ENCODE assay signal across 1 cellular context in genomic region chr2:96869281-96869823, GRCh38.
A peak's percentile ranks its signal among the peaks of the same experiment; 100 is the strongest.
TF ChIP-seq lines count a peak whose summit lies in the region.

No MANE protein-coding gene starts in this region.

TF ChIP-seq in HepG2, 621 proteins besides CTCF, POLR2A, EP300 and RAD21 (continues in another document):
- TF ChIP-seq ZNF546 (CRISPR knock-in tag; conservative IDR thresholded peaks at IDR 0.05), result 0 out of 2 replicates have a peak, but pooled peaks have one; percentile 28
- TF ChIP-seq JARID2 (CRISPR knock-in tag; IDR thresholded peaks at IDR 0.05; ENCODE audit: insufficient replicate concordance), result no peak
- peak; percentile 67; the same call in 1 of the 2 replicates for TF ChIP-seq ZNF256 (CRISPR knock-in tag; conservative IDR thresholded peaks at IDR 0.05)
- peak; percentile 97 for TF ChIP-seq PRDM15 (CRISPR knock-in tag; IDR thresholded peaks at IDR 0.05)
- peak; percentile 57; the same call in 1 of the 2 replicates for TF ChIP-seq ZNF138 (CRISPR knock-in tag; IDR thresholded peaks at IDR 0.05; ENCODE audit: low read depth)
- TF ChIP-seq MED13 (CRISPR knock-in tag; IDR thresholded peaks at IDR 0.05), result 0 out of 2 replicates have a peak, but pooled peaks have one; percentile 30
- TF ChIP-seq MXI1 (IDR thresholded peaks at IDR 0.05; ENCODE audit: borderline replicate concordance, low read depth, low read length), result 0 out of 3 replicates have a peak, but pooled peaks have one; percentile 4
- no peak for TF ChIP-seq RFX1 (IDR thresholded peaks at IDR 0.05)
- no peak for TF ChIP-seq KDM3A (CRISPR knock-in tag; IDR thresholded peaks at IDR 0.05; ENCODE audit: low read depth)
- TF ChIP-seq ZNF878 (CRISPR knock-in tag; IDR thresholded peaks at IDR 0.05), result 0 out of 2 replicates have a peak, but pooled peaks have one; percentile 34
- peak; percentile 24 for TF ChIP-seq DMAP1 (CRISPR knock-in tag; IDR thresholded peaks at IDR 0.05)
- no peak; the same call in 1 of the 2 replicates for TF ChIP-seq CCDC6 (CRISPR knock-in tag; IDR thresholded peaks at IDR 0.05)
- no peak for TF ChIP-seq ZNF513 (CRISPR knock-in tag; conservative IDR thresholded peaks at IDR 0.05)
- 0 out of 2 replicates have a peak, but pooled peaks have one; percentile 4 for TF ChIP-seq KDM2A (CRISPR knock-in tag; IDR thresholded peaks at IDR 0.05; ENCODE audit: borderline replicate concordance, low read depth)
- TF ChIP-seq ZNF142 (CRISPR knock-in tag; IDR thresholded peaks at IDR 0.05), result peak; percentile 60; the same call in 1 of the 2 replicates
- TF ChIP-seq ETV6 (CRISPR knock-in tag; conservative IDR thresholded peaks at IDR 0.05), result 0 out of 2 replicates have a peak, but pooled peaks have one; percentile 20
- no peak for TF ChIP-seq ZNF136 (CRISPR knock-in tag; IDR thresholded peaks at IDR 0.05; ENCODE audit: low read depth)
- TF ChIP-seq ZNF326 (CRISPR knock-in tag; IDR thresholded peaks at IDR 0.05; ENCODE audit: borderline replicate concordance), result no peak
- 0 out of 2 replicates have a peak, but pooled peaks have one; percentile 20 for TF ChIP-seq ZNF362 (CRISPR knock-in tag; IDR thresholded peaks at IDR 0.05; ENCODE audit: borderline replicate concordance)
- TF ChIP-seq ZBED4 (CRISPR knock-in tag; IDR thresholded peaks at IDR 0.05; ENCODE audit: borderline replicate concordance), result 0 out of 2 replicates have a peak, but pooled peaks have one; percentile 13
- TF ChIP-seq SATB2 (CRISPR knock-in tag; IDR thresholded peaks at IDR 0.05), result no peak
- no peak for TF ChIP-seq EZH2 (conservative IDR thresholded peaks at IDR 0.05; ENCODE audit: low read depth, low read length)
- TF ChIP-seq ZNF160 (CRISPR knock-in tag; IDR thresholded peaks at IDR 0.05), result peak; percentile 24; the same call in 1 of the 2 replicates
- no peak for TF ChIP-seq ZNF615 (CRISPR knock-in tag; IDR thresholded peaks at IDR 0.05; ENCODE audit: borderline replicate concordance)
- TF ChIP-seq BATF2 (CRISPR knock-in tag; IDR thresholded peaks at IDR 0.05), result 0 out of 2 replicates have a peak, but pooled peaks have one; percentile 40
- no peak for TF ChIP-seq ZBTB10 (CRISPR knock-in tag; IDR thresholded peaks at IDR 0.05; ENCODE audit: borderline replicate concordance)
- TF ChIP-seq NR0B2 (CRISPR knock-in tag; IDR thresholded peaks at IDR 0.05), result no peak
- TF ChIP-seq LCORL (IDR thresholded peaks at IDR 0.05), result no peak
- 0 out of 2 replicates have a peak, but pooled peaks have one; percentile 2 for TF ChIP-seq LCORL (CRISPR knock-in tag; IDR thresholded peaks at IDR 0.05)
- TF ChIP-seq ZNF629 (CRISPR knock-in tag; conservative IDR thresholded peaks at IDR 0.05), result 0 out of 2 replicates have a peak, but pooled peaks have one; percentile 4
- TF ChIP-seq ZNF564 (CRISPR knock-in tag; IDR thresholded peaks at IDR 0.05), result peak; percentile 47; the same call in 1 of the 2 replicates
- 0 out of 2 replicates have a peak, but pooled peaks have one; percentile 17 for TF ChIP-seq ZNF234 (CRISPR knock-in tag; conservative IDR thresholded peaks at IDR 0.05)
- peak; percentile 3; the same call in 1 of the 2 replicates for TF ChIP-seq KAT8 (CRISPR knock-in tag; IDR thresholded peaks at IDR 0.05)
- no peak for TF ChIP-seq POLR2G (IDR thresholded peaks at IDR 0.05; ENCODE audit: low read depth, low read length)
